ENCODE assay signal across 9 cellular contexts in the genomic region with DNA sequence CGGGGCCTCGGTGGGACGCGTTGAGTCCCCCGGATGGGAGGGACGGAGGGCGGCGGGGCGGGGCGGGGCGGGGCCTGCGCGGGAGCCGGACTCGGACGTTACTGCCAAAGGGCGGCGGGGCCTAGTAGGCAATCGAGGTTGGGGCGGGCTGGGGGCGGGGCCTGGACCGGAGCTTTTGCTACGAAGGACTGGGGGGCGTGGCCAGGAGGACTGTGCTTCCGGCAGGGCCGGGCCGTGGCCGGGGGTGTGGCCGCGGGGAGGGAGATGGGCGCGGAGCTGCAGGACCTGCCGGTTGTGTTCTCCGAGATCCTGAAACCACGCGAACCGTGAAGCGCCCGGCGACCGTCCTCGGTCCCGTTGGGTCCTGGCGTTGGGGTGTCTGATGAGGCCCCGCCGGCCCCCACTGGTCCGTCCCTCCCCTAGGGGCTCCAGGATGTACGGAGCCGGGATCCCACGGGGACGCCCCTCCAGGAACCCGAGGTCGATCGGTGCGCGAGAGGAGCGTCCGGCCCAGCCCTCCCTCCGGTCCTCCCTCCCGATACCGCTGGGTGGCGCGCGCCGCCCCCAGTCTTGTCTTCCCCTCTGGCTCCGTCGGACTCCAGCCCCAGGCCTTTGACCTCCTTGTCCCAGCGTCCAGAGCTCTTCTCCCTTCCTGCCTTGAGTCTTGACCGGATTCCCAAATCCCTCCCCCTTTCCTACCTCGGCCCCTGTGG. TPM values are rescaled to one million over a fixed set of nuclear protein-coding genes. Genes with fewer than 3 reads are reported as not detected.
DNase-seq lines count a peak whose midpoint lies in the region; ATAC-seq and TF ChIP-seq lines count a peak whose summit lies in the region.
"Had no signal": no experiment of that assay in that cellular context is flagged by ENCODE, and none has a peak within 500 bp of the region (broad histone marks: within the 10 kb centered on the region; RNA-seq: fewer than 3 reads in every experiment).

No MANE protein-coding gene starts in this region.

- peak in 1 of 3 donors; percentile 19 for TF ChIP-seq POLR2A in spleen (IDR thresholded peaks at IDR 0.05)

- H3K4me3 ChIP-seq in AG10803 (ENCODE audit: low read length) (peak overlapping the region; percentile 77), spleen (peak overlapping the region; percentile 46 to 77 (median 70))

- WGBS in spleen, 5 donors: 0 to 2% (median 1%) methylated on average over 21 to 70 of the region's 70 CpGs

- TF ChIP-seq CTCF in AG10803 (conservative IDR thresholded peaks at IDR 0.05; ENCODE audit: low read length): peak; percentile 64
- TF ChIP-seq CTCF in VCaP (conservative IDR thresholded peaks at IDR 0.05): peak; percentile 100
- TF ChIP-seq CTCF in spleen (IDR thresholded peaks at IDR 0.05 in 8 of 11, conservative IDR thresholded peaks at IDR 0.05 in 3 of 11): peak; percentile 66 to 90 (median 75)

- DNase-seq in AG10803 (ENCODE audit: low read depth) (peak; percentile 97), NCI-H2196 (lab: John Stamatoyannopoulos, UW; ENCODE audit: unreplicated experiment) (peak; percentile 98), caudate nucleus (lab: John Stamatoyannopoulos, UW) (peak; percentile 22 to 100 (median 95)), iris pigment epithelial cell (ENCODE audit: low read depth) (peak; percentile 97), spleen (peak; percentile 99)

- peak overlapping the region; percentile 96 for H3K27ac ChIP-seq in VCaP
- peak overlapping the region; percentile 89 for H3K27ac ChIP-seq in caudate nucleus (ENCODE audit: low read depth, low read length)
- peak overlapping the region; percentile 87 to 95 (median 91) for H3K27ac ChIP-seq in spleen

- peak; percentile 64 for ATAC-seq in GM18909 (IDR thresholded peaks at IDR 0.05; ENCODE audit: poor library complexity, unreplicated experiment)
- ATAC-seq in HG03139 (IDR thresholded peaks at IDR 0.05; ENCODE audit: unreplicated experiment): peak; percentile 55

- no peaks in the 10 kb centered on the region for H3K36me3 ChIP-seq in spleen

- H3K27me3 ChIP-seq in spleen (replicated peaks in 1 of 7): no peaks in the 10 kb centered on the region

- H3K4me1 ChIP-seq in spleen: peaks cover 7 to 25% (median 20%) of the 10 kb centered on the region in 6 donors

- intact Hi-C loops in spleen (cut with DNase I; ENCODE audit: low total_unique reads): no loop called here

- H3K9me3 ChIP-seq in spleen: no peaks in the 10 kb centered on the region

RNA-seq across cellular contexts. Expression of a gene that starts 0.6 kb away (rescaled TPM):
- total RNA-seq in spleen: 1 to 10 TPM; 2.7 to 7.9 (median 5.8) TPM
- 1 to 10 TPM; 5.4 to 9.2 (median 6.5) TPM for polyA plus RNA-seq in spleen

RNA-seq across cellular contexts. Expression of a gene that starts 9.2 kb away (rescaled TPM):
- total RNA-seq in spleen: not detected
- under 1 TPM in 1 of 3 donors, not detected in 2; 0.08 TPM for polyA plus RNA-seq in spleen
- total RNA-seq: activated CD8-positive, alpha-beta memory T cell treated with anti-CD3 and anti-CD28 coated beads for 36 hours had no signal

RNA-seq across cellular contexts. Expression of a gene that starts 20.1 kb away (rescaled TPM):
- 1 to 10 TPM in 3 of 7 donors, under 1 TPM in 3, not detected in 1; 0.39 to 2.0 (median 0.98) TPM for total RNA-seq in spleen
- polyA plus RNA-seq in spleen: 1 to 10 TPM; 1.1 to 5.7 (median 1.2) TPM

RNA-seq across cellular contexts. Expression of a gene that starts 23.6 kb away (rescaled TPM):
- 100 to 1,000 TPM; 145 to 258 (median 185) TPM for total RNA-seq in spleen
- 100 to 1,000 TPM; 132 to 257 (median 213) TPM for polyA plus RNA-seq in spleen

RNA-seq across cellular contexts. Expression of a gene that starts 44.0 kb away (rescaled TPM):
- not detected for total RNA-seq in spleen
- under 1 TPM in 1 of 3 donors, not detected in 2; 0.03 TPM for polyA plus RNA-seq in spleen
- total RNA-seq: activated CD8-positive, alpha-beta memory T cell treated with anti-CD3 and anti-CD28 coated beads for 36 hours had no signal

Comparison
In these comparisons a context has a peak if more than half of its experiments do, and no peak if none do; other contexts are left out.
1. Peak in every context shown above with its lines: DNase-seq, ATAC-seq, H3K4me3 ChIP-seq and H3K27ac ChIP-seq.